Comparison of ENCODE assay signal across 21 cellular contexts in the genomic region with DNA sequence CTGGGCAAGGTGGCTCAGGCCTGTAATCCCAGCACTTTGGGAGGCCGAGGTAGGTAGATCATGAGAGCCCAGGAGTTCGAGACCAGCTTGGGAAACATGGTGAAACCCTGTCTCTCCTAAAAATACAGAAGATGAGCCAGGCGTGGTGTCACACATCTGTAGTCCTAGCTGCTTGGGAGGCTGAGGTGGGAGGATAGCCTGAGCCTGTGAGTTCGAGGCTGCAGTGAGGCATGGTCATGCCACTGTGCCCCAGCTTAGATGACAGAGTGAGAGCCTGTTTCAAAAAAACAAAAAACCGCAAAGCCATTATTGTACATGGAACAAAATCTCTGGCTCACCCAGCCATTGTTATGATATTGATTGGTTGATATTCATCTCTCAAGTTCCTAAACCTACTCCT. TPM values are rescaled to one million over a fixed set of nuclear protein-coding genes. Genes with fewer than 3 reads are reported as not detected.
DNase-seq lines count a peak whose midpoint lies in the region; ATAC-seq, FAIRE-seq and TF ChIP-seq lines count a peak whose summit lies in the region.
"Had no signal": no experiment of that assay in that cellular context is flagged by ENCODE, and none has a peak within 500 bp of the region (broad histone marks: within the 10 kb centered on the region; RNA-seq: fewer than 3 reads in every experiment).

No MANE protein-coding gene starts in this region.

- ATAC-seq in left colon: peak; percentile 19
- ATAC-seq in stimulated activated effector memory CD8-positive, alpha-beta T cell treated with anti-CD3 and anti-CD28 coated beads, Interleukin-12 subunit alpha, Interleukin-12 subunit beta, amount 100 ng/mL, for 72 hours: no peak
- ATAC-seq: A549; CD8-positive, alpha-beta T cell; HepG2 had no signal

- no peak for TF ChIP-seq CTCF in dorsolateral prefrontal cortex (IDR thresholded peaks at IDR 0.05 in 54 of 56, conservative IDR thresholded peaks at IDR 0.05 in 2 of 56; ENCODE audit: low read depth in 1 of 56, partially characterized antibody in 56 of 56)

- DNase-seq in activated naive CD4-positive, alpha-beta T cell treated with anti-CD3 and anti-CD28 coated beads for 36 hours: no peak
- DNase-seq in activated naive CD4-positive, alpha-beta T cell (lab: John Stamatoyannopoulos, UW): no peak
- DNase-seq in NCI-H2107 (lab: John Stamatoyannopoulos, UW) (peak; percentile 35), left colon (no peak), NCI-H446 (lab: John Stamatoyannopoulos, UW) (no peak), dorsolateral prefrontal cortex (no peak), GM12892 (ENCODE audit: insufficient read length) (no peak)
- no peak for DNase-seq in stimulated activated effector memory CD8-positive, alpha-beta T cell treated with anti-CD3 and anti-CD28 coated beads, Interleukin-12 subunit alpha, Interleukin-12 subunit beta, amount 100 ng/mL, for 72 hours (ENCODE audit: low spot score in 2 of 2)
- DNase-seq: Calu3; CD8-positive, alpha-beta T cell; DMS53; H9; KG1; NCI-H1417; NCI-H2029; NCI-H2171 treated with DMSO at 0.1 percent for 48 hours; NCI-H446 treated with DMSO at 0.1 percent for 48 hours; NCI-H69; Peyer's patch had no signal

- intact Hi-C loops in activated naive CD4-positive, alpha-beta T cell treated with anti-CD3 and anti-CD28 coated beads for 36 hours (cut with micrococcal nuclease): no loop called here
- intact Hi-C loops in left colon (cut with DNase I, micrococcal nuclease): no loop called here
- intact Hi-C loops in dorsolateral prefrontal cortex (cut with DNase I): no loop called here

- no peaks in the 10 kb centered on the region for H3K9me3 Mint-ChIP-seq in activated naive CD4-positive, alpha-beta T cell treated with anti-CD3 and anti-CD28 coated beads for 36 hours
- no peaks in the 10 kb centered on the region for H3K9me3 Mint-ChIP-seq in stimulated activated effector memory CD8-positive, alpha-beta T cell treated with anti-CD3 and anti-CD28 coated beads, Interleukin-12 subunit alpha, Interleukin-12 subunit beta, amount 100 ng/mL, for 72 hours
- H3K9me3 Mint-ChIP-seq: CD8-positive, alpha-beta T cell; H9 had no signal

- H3K27ac Mint-ChIP-seq in activated naive CD4-positive, alpha-beta T cell treated with anti-CD3 and anti-CD28 coated beads for 36 hours: peak overlapping the region; percentile 39
- peak overlapping the region; percentile 12 for H3K27ac Mint-ChIP-seq in stimulated activated effector memory CD8-positive, alpha-beta T cell treated with anti-CD3 and anti-CD28 coated beads, Interleukin-12 subunit alpha, Interleukin-12 subunit beta, amount 100 ng/mL, for 72 hours
- H3K27ac Mint-ChIP-seq: CD8-positive, alpha-beta T cell had no signal

- FAIRE-seq in GM12892 (lab: Jason Lieb, UNC): no peak
- FAIRE-seq: A549, HepG2 had no signal

- no peak overlapping the region for H3K4me3 ChIP-seq in dorsolateral prefrontal cortex
- H3K4me3 ChIP-seq: A549, Peyer's patch had no signal

- H3K27ac ChIP-seq in dorsolateral prefrontal cortex: no peak overlapping the region
- H3K27ac ChIP-seq: A549, Peyer's patch had no signal

- CTCF ChIA-PET in activated naive CD4-positive, alpha-beta T cell treated with anti-CD3 and anti-CD28 coated beads for 36 hours (lab: Charles Lee): interaction anchor here (0.6 to 0.7 kb wide), 3 partner anchors 15 to 197 kb away, joined by 3 to 6 read pairs (median 3); no protein-coding TSS in a partner anchor

- no peaks in the 10 kb centered on the region for H3K27me3 Mint-ChIP-seq in activated naive CD4-positive, alpha-beta T cell treated with anti-CD3 and anti-CD28 coated beads for 36 hours (ENCODE audit: low read depth)

- peaks cover 23% of the 10 kb centered on the region for H3K4me1 Mint-ChIP-seq in activated naive CD4-positive, alpha-beta T cell treated with anti-CD3 and anti-CD28 coated beads for 36 hours (ENCODE audit: low read depth)
- H3K4me1 Mint-ChIP-seq in stimulated activated effector memory CD8-positive, alpha-beta T cell treated with anti-CD3 and anti-CD28 coated beads, Interleukin-12 subunit alpha, Interleukin-12 subunit beta, amount 100 ng/mL, for 72 hours: peaks cover 20% of the 10 kb centered on the region

- H3K27me3 ChIP-seq in dorsolateral prefrontal cortex: no peaks in the 10 kb centered on the region
- H3K27me3 ChIP-seq: Peyer's patch had no signal

- peaks cover 39% of the 10 kb centered on the region for H3K36me3 Mint-ChIP-seq in activated naive CD4-positive, alpha-beta T cell treated with anti-CD3 and anti-CD28 coated beads for 36 hours (ENCODE audit: low read depth)
- peaks cover 100% of the 10 kb centered on the region for H3K36me3 Mint-ChIP-seq in stimulated activated effector memory CD8-positive, alpha-beta T cell treated with anti-CD3 and anti-CD28 coated beads, Interleukin-12 subunit alpha, Interleukin-12 subunit beta, amount 100 ng/mL, for 72 hours

- no peak for TF ChIP-seq POLR2A in GM12892 (IDR thresholded peaks at IDR 0.05; ENCODE audit: low read depth, low read length)

- no peak overlapping the region for H3K4me3 Mint-ChIP-seq in activated naive CD4-positive, alpha-beta T cell treated with anti-CD3 and anti-CD28 coated beads for 36 hours
- no peak overlapping the region for H3K4me3 Mint-ChIP-seq in stimulated activated effector memory CD8-positive, alpha-beta T cell treated with anti-CD3 and anti-CD28 coated beads, Interleukin-12 subunit alpha, Interleukin-12 subunit beta, amount 100 ng/mL, for 72 hours
- H3K4me3 Mint-ChIP-seq: CD8-positive, alpha-beta T cell; H9 had no signal

RNA-seq across cellular contexts. Expression of gene KMT2E, which starts 53.7 kb away (rescaled TPM):
- total RNA-seq in activated naive CD4-positive, alpha-beta T cell treated with anti-CD3 and anti-CD28 coated beads for 36 hours: 10 to 100 TPM; 63.3 to 63.4 TPM
- total RNA-seq in left colon (100 to 1,000 TPM; 119 TPM), dorsolateral prefrontal cortex (100 to 1,000 TPM; 106 to 165 (median 137) TPM)
- polyA plus RNA-seq in GM12892 (2012; ENCODE audit: missing spikeins): 41.5 TPM
